Comparison of ENCODE assay signal across 7 cellular contexts in the genomic region with DNA sequence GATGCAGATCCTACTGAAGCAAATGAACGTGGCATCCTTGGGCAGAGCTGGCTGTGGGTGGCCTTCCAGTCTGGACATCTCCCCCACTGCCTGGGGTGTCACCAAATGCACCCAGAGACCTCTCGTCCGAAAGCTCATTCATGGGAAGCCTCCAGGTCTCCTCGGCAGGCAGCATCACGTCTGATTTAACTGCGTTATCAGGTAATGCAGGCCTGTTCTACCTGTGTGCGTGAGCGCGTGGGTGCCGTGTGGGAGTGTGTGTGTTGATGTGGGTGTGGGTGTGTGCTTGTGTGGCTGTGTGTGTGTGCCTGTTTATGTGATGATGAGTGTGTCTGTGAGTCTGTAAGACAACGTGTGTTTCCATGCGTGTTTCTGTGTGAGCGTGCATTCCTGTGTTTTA. TPM values are rescaled to one million over a fixed set of nuclear protein-coding genes. Genes with fewer than 3 reads are reported as not detected.
"Had no signal": no experiment of that assay in that cellular context is flagged by ENCODE, and none has a peak within 500 bp of the region (broad histone marks: within the 10 kb centered on the region; RNA-seq: fewer than 3 reads in every experiment).

No MANE protein-coding gene starts in this region.

RNA-seq across cellular contexts. Expression of a gene that starts 35.1 kb away (rescaled TPM):
- total RNA-seq: GM23248, GM23338, H1, H4, H7, H9, HFFc6 had no signal
- polyA plus RNA-seq: GM23248, GM23338, H1 had no signal
